Comparison of ENCODE assay signal across 23 cellular contexts in genomic region chr9:128107971-128108783, GRCh38. TPM values are rescaled to one million over a fixed set of nuclear protein-coding genes. Genes with fewer than 3 reads are reported as not detected.
DNase-seq lines count a peak whose midpoint lies in the region; ATAC-seq and TF ChIP-seq lines count a peak whose summit lies in the region.
"Had no signal": no experiment of that assay in that cellular context is flagged by ENCODE, and none has a peak within 500 bp of the region (broad histone marks: within the 10 kb centered on the region; RNA-seq: fewer than 3 reads in every experiment).

No MANE protein-coding gene starts in this region.

- peaks cover 4% of the 10 kb centered on the region; the same call in 1 of the 2 replicates for H3K79me2 ChIP-seq in SK-N-SH (ENCODE audit: insufficient read depth)

- peaks cover 8% of the 10 kb centered on the region for H3F3A ChIP-seq in SK-N-SH (replicated peaks; ENCODE audit: insufficient read depth)

- TF ChIP-seq RAD21 in SK-N-SH (IDR thresholded peaks at IDR 0.05; ENCODE audit: low read length) = no peak

- H3K27ac Mint-ChIP-seq in endodermal cell = no peak overlapping the region

- H3K9me3 ChIP-seq in SK-N-SH (no peaks in the 10 kb centered on the region), KOPT-K1 (ENCODE audit: insufficient read depth, low read length, poor library complexity, severe bottlenecking) (no peaks in the 10 kb centered on the region), endodermal cell (ENCODE audit: control insufficient read depth, low read length) (peaks cover under 1% of the 10 kb centered on the region), psoas muscle (no peaks in the 10 kb centered on the region)

- no peaks in the 10 kb centered on the region for H3K27me3 Mint-ChIP-seq in endodermal cell (ENCODE audit: insufficient read depth)

- POLR2A ChIA-PET in SK-N-SH (lab: Yijun Ruan, JAX) = interaction anchor here (0.6 to 1.7 kb wide), 3 partner anchors 14 to 50 kb away, joined by 3 to 5 read pairs (median 3); no protein-coding TSS in a partner anchor

- WGBS in SK-N-SH (ENCODE audit: low lambda C conversion rate) = 91% methylated on average over 12 of the region's 14 CpGs
- WGBS in endodermal cell (ENCODE audit: insufficient coverage in 1 of 2, insufficient read length in 1 of 2), 2 experiments = 93 to 100% methylated on average over 3 to 14 of the region's 14 CpGs
- WGBS in psoas muscle, 3 donors = 48 to 61% (median 52%) methylated on average over 14 of the region's 14 CpGs

- H3K36me3 Mint-ChIP-seq in endodermal cell (ENCODE audit: low read depth) = peaks cover 40% of the 10 kb centered on the region

- no peak for TF ChIP-seq EP300 in SK-N-SH (IDR thresholded peaks at IDR 0.05; ENCODE audit: borderline replicate concordance in 1 of 2, low read depth in 1 of 2, low read length in 1 of 2)

- ATAC-seq in SK-N-SH treated with all-trans-retinoic acid at 6 μM for 48 hours (no peak), psoas muscle (peak in 2 of 4 donors; percentile 6 to 31), HG03378 (IDR thresholded peaks at IDR 0.05; ENCODE audit: unreplicated experiment) (no peak), GM19324 (IDR thresholded peaks at IDR 0.05; ENCODE audit: low FRiP score, unreplicated experiment) (no peak)
- ATAC-seq: left colon, PC-3 had no signal

- H3K9me3 Mint-ChIP-seq in endodermal cell = no peaks in the 10 kb centered on the region

- H3K4me3 ChIP-seq in SK-N-SH (ENCODE audit: low read depth in 2 of 2, low read length in 1 of 2) (no peak overlapping the region), endodermal cell (ENCODE audit: low read length) (no peak overlapping the region), psoas muscle (peak overlapping the region; percentile 22)

- no peak overlapping the region for H3K9ac ChIP-seq in SK-N-SH
- no peak overlapping the region for H3K9ac ChIP-seq in endodermal cell (ENCODE audit: extremely low read depth, low read length, poor library complexity, severe bottlenecking)

- no peak overlapping the region for H2AFZ ChIP-seq in SK-N-SH (ENCODE audit: low read depth)

- no peaks in the 10 kb centered on the region for H4K20me1 ChIP-seq in SK-N-SH (ENCODE audit: insufficient read depth)

- H3K27ac ChIP-seq in SK-N-SH (ENCODE audit: low read depth in 2 of 2, low read length in 1 of 2) = no peak overlapping the region
- peak overlapping the region; percentile 79 for H3K27ac ChIP-seq in KOPT-K1 (ENCODE audit: low read depth, low read length, poor library complexity, severe bottlenecking)
- peak overlapping the region; percentile 4 for H3K27ac ChIP-seq in endodermal cell (ENCODE audit: low read depth, low read length)
- peak overlapping the region; percentile 97 for H3K27ac ChIP-seq in psoas muscle
- H3K27ac ChIP-seq: brain microvascular endothelial cell, C4-2B had no signal

- TF ChIP-seq CTCF in SK-N-SH (IDR thresholded peaks at IDR 0.05) = no peak
- no peak for TF ChIP-seq CTCF in endodermal cell (conservative IDR thresholded peaks at IDR 0.05)
- TF ChIP-seq CTCF in psoas muscle (IDR thresholded peaks at IDR 0.05) = no peak

- peak; percentile 19 for DNase-seq in SK-N-SH
- DNase-seq in endodermal cell = no peak
- DNase-seq in psoas muscle = peak in 1 of 2 donors; percentile 39
- DNase-seq in NCI-H1092 treated with DMSO at 0.1 percent for 48 hours (lab: John Stamatoyannopoulos, UW) = no peak
- DNase-seq: 8988T; activated gamma-delta T cell treated with Interleukin-2 at 50 U/mL for 16 hours; brain microvascular endothelial cell; DND-41; effector CD8-positive, alpha-beta T cell; MM.1S; NCI-H2029 treated with DMSO at 0.1 percent for 48 hours; NCI-H69; PC-3; stimulated activated CD4-positive, alpha-beta T cell treated with anti-CD3 and anti-CD28 coated beads, Interleukin-1b, Interleukin-23, amount 100 ng/mL, for 48 hours had no signal

- H3K4me2 ChIP-seq in SK-N-SH = no peak overlapping the region

- H3K4me1 Mint-ChIP-seq in endodermal cell = peaks cover 9% of the 10 kb centered on the region

- H3K27me3 ChIP-seq in SK-N-SH (ENCODE audit: insufficient read depth) (no peaks in the 10 kb centered on the region), endodermal cell (ENCODE audit: control insufficient read depth, insufficient read depth, low read length, poor library complexity, severe bottlenecking) (no peaks in the 10 kb centered on the region), psoas muscle (ENCODE audit: insufficient read depth in 3 of 3, low read length in 2 of 3) (no peaks in the 10 kb centered on the region)
- H3K27me3 ChIP-seq: brain microvascular endothelial cell had no signal

- intact Hi-C loops in psoas muscle (cut with DNase I) = no loop called here

- no peaks in the 10 kb centered on the region for H3K9me2 ChIP-seq in SK-N-SH

- H3K4me1 ChIP-seq in SK-N-SH (ENCODE audit: control insufficient read depth in 1 of 2, insufficient read depth in 2 of 2, low read depth in 1 of 2, low read length in 1 of 2) (peaks cover 0 to 6% of the 10 kb centered on the region in 2 experiments; a peak in 1 of 4 replicates), endodermal cell (ENCODE audit: control insufficient read depth, insufficient read depth, low read length) (no peaks in the 10 kb centered on the region), psoas muscle (peaks cover 83% of the 10 kb centered on the region)

- no peak overlapping the region for H3K4me3 Mint-ChIP-seq in endodermal cell

- H3K36me3 ChIP-seq in SK-N-SH (replicated peaks in 1 of 2; ENCODE audit: control insufficient read depth in 1 of 2, insufficient read depth in 2 of 2, low read length in 1 of 2) (peaks cover 24 to 44% of the 10 kb centered on the region in 2 experiments), KOPT-K1 (ENCODE audit: insufficient read depth, low read length) (peaks cover 79% of the 10 kb centered on the region), endodermal cell (ENCODE audit: control insufficient read depth, insufficient read depth, low read length) (peaks cover 48% of the 10 kb centered on the region), psoas muscle (ENCODE audit: insufficient read depth in 1 of 2, low read depth in 1 of 2) (peaks cover 2 to 56% of the 10 kb centered on the region in 2 donors)

- CTCF ChIA-PET in SK-N-SH (lab: Yijun Ruan, JAX) = interaction anchor here (1.0 to 18.8 kb wide), 5 partner anchors 7 to 166 kb away, joined by 3 to 246 read pairs (median 3); no protein-coding TSS in a partner anchor

TF ChIP-seq in SK-N-SH, 30 proteins besides CTCF, POLR2A, EP300 and RAD21:
- TF ChIP-seq TCF12 (IDR thresholded peaks at IDR 0.05) (no peak), RCOR1 (IDR thresholded peaks at IDR 0.05; ENCODE audit: low read length) (no peak), NFIC (IDR thresholded peaks at IDR 0.05; ENCODE audit: borderline replicate concordance) (no peak)

TF ChIP-seq in SK-N-SH treated with all-trans-retinoic acid at 6 μM for 48 hours, 23 proteins besides CTCF, POLR2A, EP300 and RAD21 (continues in another document):
- TF ChIP-seq CSRNP3 (CRISPR knock-in tag; IDR thresholded peaks at IDR 0.05) (no peak), ARNTL (CRISPR knock-in tag; IDR thresholded peaks at IDR 0.05; ENCODE audit: borderline replicate concordance, low read depth) (no peak)

RNA-seq across cellular contexts. Expression of gene PTGES2, which starts 19.4 kb away (rescaled TPM):
- polyA plus RNA-seq in SK-N-SH (2012; rRNA removed) (130 and 141 TPM in 2 replicates), psoas muscle (100 to 1,000 TPM in 2 of 3 donors, 10 to 100 TPM in 1; 61.2 to 134 (median 119) TPM)
- polyA plus RNA-seq in SK-N-SH (2012; cell fraction: cytosol; rRNA removed) = 56.6 and 84.9 TPM in 2 replicates
- polyA plus RNA-seq in SK-N-SH (2012; cell fraction: nucleus; rRNA removed) = 165 and 193 TPM in 2 replicates
- total RNA-seq in endodermal cell (10 to 100 TPM; 73.5 to 84.5 TPM), psoas muscle (100 to 1,000 TPM; 102 to 150 (median 116) TPM)
- 36.7 TPM for polyA plus RNA-seq in endodermal cell (2013, experiment 1 of 2)
- 33.1 TPM for polyA plus RNA-seq in endodermal cell (2013, experiment 2 of 2)

RNA-seq across cellular contexts. Expression of gene SLC25A25, which starts 40.1 kb away (rescaled TPM):
- polyA plus RNA-seq in SK-N-SH (2012; rRNA removed) = 12.1 and 12.3 TPM in 2 replicates
- 7.5 and 10.3 TPM in 2 replicates for polyA plus RNA-seq in SK-N-SH (2012; cell fraction: cytosol; rRNA removed)
- 19.6 and 24.1 TPM in 2 replicates for polyA plus RNA-seq in SK-N-SH (2012; cell fraction: nucleus; rRNA removed)
- total RNA-seq in endodermal cell = 10 to 100 TPM; 12.9 to 13.1 TPM
- polyA plus RNA-seq in endodermal cell (2013, experiment 1 of 2) = 12.8 TPM
- 11.1 TPM for polyA plus RNA-seq in endodermal cell (2013, experiment 2 of 2)
- 10 to 100 TPM in 2 of 4 donors, 1 to 10 TPM in 2; 3.6 to 50.3 (median 20.5) TPM for total RNA-seq in psoas muscle
- polyA plus RNA-seq in psoas muscle = 10 to 100 TPM in 2 of 3 donors, 1 to 10 TPM in 1; 9.3 to 12.5 (median 10.6) TPM

RNA-seq across cellular contexts. Expression of gene NAIF1, which starts 41.1 kb away (rescaled TPM):
- polyA plus RNA-seq in SK-N-SH (2012; rRNA removed) (14.6 and 14.8 TPM in 2 replicates), psoas muscle (1 to 10 TPM; 4.2 to 8.0 (median 7.8) TPM)
- 10.0 and 12.9 TPM in 2 replicates for polyA plus RNA-seq in SK-N-SH (2012; cell fraction: cytosol; rRNA removed)
- 7.9 and 8.3 TPM in 2 replicates for polyA plus RNA-seq in SK-N-SH (2012; cell fraction: nucleus; rRNA removed)
- total RNA-seq in endodermal cell (1 to 10 TPM; 6.2 to 6.6 TPM), psoas muscle (1 to 10 TPM; 5.9 to 8.7 (median 6.1) TPM)
- 7.9 TPM for polyA plus RNA-seq in endodermal cell (2013, experiment 1 of 2)
- polyA plus RNA-seq in endodermal cell (2013, experiment 2 of 2) = 7.3 TPM

RNA-seq across cellular contexts. Expression of gene LCN2, which starts 41.1 kb away (rescaled TPM):
- polyA plus RNA-seq in SK-N-SH (2012; rRNA removed) = not detected in 2 replicates
- not detected in 2 replicates for polyA plus RNA-seq in SK-N-SH (2012; cell fraction: cytosol; rRNA removed)
- polyA plus RNA-seq in SK-N-SH (2012; cell fraction: nucleus; rRNA removed) = not detected in 2 replicates
- not detected for total RNA-seq in endodermal cell
- polyA plus RNA-seq in endodermal cell (2013, experiment 1 of 2) = not detected
- polyA plus RNA-seq in endodermal cell (2013, experiment 2 of 2) = not detected
- 1 to 10 TPM in 2 of 4 donors, under 1 TPM in 1, not detected in 1; 0.47 to 2.1 (median 1.4) TPM for total RNA-seq in psoas muscle
- polyA plus RNA-seq in psoas muscle = under 1 TPM; 0.08 to 0.90 (median 0.69) TPM
- total RNA-seq: activated CD8-positive, alpha-beta memory T cell treated with anti-CD3 and anti-CD28 coated beads for 36 hours; HT1080; pulmonary artery endothelial cell had no signal

RNA-seq across cellular contexts. Expression of gene BBLN, which starts 51.9 kb away (rescaled TPM):
- 79.4 and 109 TPM in 2 replicates for polyA plus RNA-seq in SK-N-SH (2012; rRNA removed)
- polyA plus RNA-seq in SK-N-SH (2012; cell fraction: cytosol; rRNA removed) = 53.9 and 87.3 TPM in 2 replicates
- polyA plus RNA-seq in SK-N-SH (2012; cell fraction: nucleus; rRNA removed) = 44.6 and 72.8 TPM in 2 replicates
- total RNA-seq in endodermal cell = 10 to 100 TPM; 65.7 to 82.1 TPM
- polyA plus RNA-seq in endodermal cell (2013, experiment 1 of 2) = 105 TPM
- 99.0 TPM for polyA plus RNA-seq in endodermal cell (2013, experiment 2 of 2)
- 10 to 100 TPM; 14.0 to 21.3 (median 17.8) TPM for total RNA-seq in psoas muscle
- polyA plus RNA-seq in psoas muscle = 10 to 100 TPM; 23.1 to 36.2 (median 27.8) TPM

Comparison
In these comparisons a context has a peak if more than half of its experiments do, and no peak if none do; other contexts are left out.
1. H3K27ac ChIP-seq: peak in KOPT-K1 (single experiment), endodermal cell (single experiment) and psoas muscle (single experiment); none in SK-N-SH (0 of 2).